ENCODE assay signal across 18 cellular contexts in the genomic region with DNA sequence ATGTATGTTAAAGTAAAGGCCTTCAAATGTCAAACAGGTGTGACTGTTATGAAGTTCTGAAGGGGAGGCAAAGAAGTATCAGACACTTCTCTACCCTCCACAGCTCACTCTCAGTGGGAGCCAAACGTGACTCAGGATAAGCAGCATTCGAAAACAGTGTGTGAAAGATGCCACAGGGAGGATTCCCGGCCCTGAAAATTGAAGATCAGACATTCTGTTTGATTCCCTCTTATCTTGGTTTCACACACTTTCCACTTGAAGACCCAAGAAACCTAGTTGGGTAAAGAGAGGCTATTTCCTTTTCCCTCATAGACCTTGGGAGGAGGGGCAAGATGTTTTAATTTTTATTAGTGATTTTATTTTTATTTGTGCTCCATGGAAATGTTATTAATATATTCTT.
DNase-seq lines count a peak whose midpoint lies in the region; ATAC-seq lines count a peak whose summit lies in the region.
"Had no signal": no experiment of that assay in that cellular context is flagged by ENCODE, and none has a peak within 500 bp of the region (broad histone marks: within the 10 kb centered on the region; RNA-seq: fewer than 3 reads in every experiment).

No MANE protein-coding gene starts in this region.

- H4K5ac ChIP-seq in mesendoderm (ENCODE audit: low read length): no peak overlapping the region

- H3K4ac ChIP-seq in mesendoderm (ENCODE audit: low read depth, low read length): no peak overlapping the region

- H3K4me3 ChIP-seq in mesendoderm (ENCODE audit: low read length) (no peak overlapping the region), MG63 (no peak overlapping the region)
- H3K4me3 ChIP-seq: A549 had no signal

- H2BK15ac ChIP-seq in mesendoderm (replicated peaks; ENCODE audit: low read depth): no peak overlapping the region

- ATAC-seq in T-helper 17 cell (no peak), HG03457 (IDR thresholded peaks at IDR 0.05; ENCODE audit: unreplicated experiment) (no peak), HG03378 (IDR thresholded peaks at IDR 0.05; ENCODE audit: unreplicated experiment) (no peak)
- ATAC-seq: A549 had no signal

- no peaks in the 10 kb centered on the region for H3K9me3 Mint-ChIP-seq in activated CD4-positive, alpha-beta T cell treated with anti-CD3 and anti-CD28 coated beads, Interleukin-2, amount 10 ng/mL, durations not matched to agents 24 days and 14 days

- DNase-seq in Daoy (ENCODE audit: low read depth) (peak; percentile 58), T-helper 17 cell (no peak), amniotic epithelial cell (ENCODE audit: low read depth) (peak; percentile 63), mesendoderm (peak; percentile 47), MG63 (no peak)
- DNase-seq in activated CD4-positive, alpha-beta T cell treated with anti-CD3 and anti-CD28 coated beads, Interleukin-2, amount 10 ng/mL, durations not matched to agents 24 days and 14 days: no peak
- DNase-seq: C1 segment of cervical spinal cord, GF-D8, GOT3, Kasumi-1, NCI-H1105, NCI-H187, NCI-H226, NCI-H524 treated with DMSO at 0.1 percent for 48 hours, SHP77 treated with DMSO at 0.1 percent for 48 hours had no signal

- H3K36me3 ChIP-seq in mesendoderm (ENCODE audit: control insufficient read depth, insufficient read depth, low read length): no peaks in the 10 kb centered on the region
- H3K36me3 ChIP-seq in MG63: no peaks in the 10 kb centered on the region

- no peaks in the 10 kb centered on the region for H3K9me3 ChIP-seq in T-helper 17 cell (ENCODE audit: control insufficient read depth, low read length, poor library complexity, severe bottlenecking)
- no peaks in the 10 kb centered on the region for H3K9me3 ChIP-seq in MG63
- H3K9me3 ChIP-seq: A549 had no signal

- no peak overlapping the region for H3K56ac ChIP-seq in mesendoderm (ENCODE audit: low read length)

- H2BK5ac ChIP-seq in mesendoderm (ENCODE audit: low read length): no peak overlapping the region

- peaks cover 5% of the 10 kb centered on the region for H3K4me1 ChIP-seq in mesendoderm (ENCODE audit: control insufficient read depth, low read depth, low read length)
- H3K4me1 ChIP-seq: A549 had no signal

- no peaks in the 10 kb centered on the region for H3K79me2 ChIP-seq in mesendoderm (ENCODE audit: control insufficient read depth, insufficient read depth, low read length)

- peak overlapping the region; percentile 6 for H3K27ac Mint-ChIP-seq in T-helper 17 cell
- H3K27ac Mint-ChIP-seq in activated CD4-positive, alpha-beta T cell treated with anti-CD3 and anti-CD28 coated beads, Interleukin-2, amount 10 ng/mL, durations not matched to agents 24 days and 14 days: no peak overlapping the region

- H3K36me3 Mint-ChIP-seq in T-helper 17 cell (ENCODE audit: low read depth): peaks cover 10% of the 10 kb centered on the region
- H3K36me3 Mint-ChIP-seq in activated CD4-positive, alpha-beta T cell treated with anti-CD3 and anti-CD28 coated beads, Interleukin-2, amount 10 ng/mL, durations not matched to agents 24 days and 14 days (ENCODE audit: low read depth): peaks cover 27% of the 10 kb centered on the region

- H3K27ac ChIP-seq in mesendoderm (ENCODE audit: low read depth, low read length): no peak overlapping the region
- H3K27ac ChIP-seq: A549 had no signal

- H3K27me3 ChIP-seq in mesendoderm (ENCODE audit: insufficient read depth, low read length, poor library complexity) (no peaks in the 10 kb centered on the region), MG63 (no peaks in the 10 kb centered on the region)

- intact Hi-C loops in activated CD4-positive, alpha-beta T cell treated with anti-CD3 and anti-CD28 coated beads, Interleukin-2, amount 10 ng/mL, durations not matched to agents 24 days and 14 days (cut with micrococcal nuclease): loop anchor here (2.0 to 5.0 kb wide), 2 partner anchors 17 to 40 kb away; no protein-coding TSS in a partner anchor

- H3K4me3 Mint-ChIP-seq in T-helper 17 cell: no peak overlapping the region
- no peak overlapping the region for H3K4me3 Mint-ChIP-seq in activated CD4-positive, alpha-beta T cell treated with anti-CD3 and anti-CD28 coated beads, Interleukin-2, amount 10 ng/mL, durations not matched to agents 24 days and 14 days

- no peak overlapping the region for H2BK120ac ChIP-seq in mesendoderm (ENCODE audit: low read depth, low read length)

- H3K18ac ChIP-seq in mesendoderm (ENCODE audit: low read length): no peak overlapping the region

- H3K4me1 Mint-ChIP-seq in T-helper 17 cell: peaks cover 22% of the 10 kb centered on the region
- H3K4me1 Mint-ChIP-seq in activated CD4-positive, alpha-beta T cell treated with anti-CD3 and anti-CD28 coated beads, Interleukin-2, amount 10 ng/mL, durations not matched to agents 24 days and 14 days: peaks cover 19% of the 10 kb centered on the region

- H3K4me2 ChIP-seq in mesendoderm (ENCODE audit: low read length): no peak overlapping the region
- H3K4me2 ChIP-seq: A549 had no signal

- no peak overlapping the region for H4K8ac ChIP-seq in mesendoderm (ENCODE audit: low read depth, low read length)

- H2AK5ac ChIP-seq in mesendoderm (ENCODE audit: low read length): no peak overlapping the region

- no peak overlapping the region for H3K9ac ChIP-seq in mesendoderm (ENCODE audit: low read length)

- no peak overlapping the region for H3K23ac ChIP-seq in mesendoderm (ENCODE audit: low read length)

- no peaks in the 10 kb centered on the region for H3K79me1 ChIP-seq in mesendoderm (ENCODE audit: low read length)

- H3K27me3 Mint-ChIP-seq in T-helper 17 cell: no peaks in the 10 kb centered on the region
- no peaks in the 10 kb centered on the region for H3K27me3 Mint-ChIP-seq in activated CD4-positive, alpha-beta T cell treated with anti-CD3 and anti-CD28 coated beads, Interleukin-2, amount 10 ng/mL, durations not matched to agents 24 days and 14 days

- no CpG with 5 or more reads among the region's 3 CpGs for WGBS in mesendoderm (ENCODE audit: extremely low coverage, insufficient coverage, low lambda C conversion rate)

Comparison
In these comparisons a context has a peak if more than half of its experiments do, and no peak if none do; other contexts are left out.
1. DNase-seq: peak in Daoy (single experiment), amniotic epithelial cell (single experiment) and mesendoderm (single experiment); none in T-helper 17 cell (0 of 3), MG63 (single experiment) and activated CD4-positive, alpha-beta T cell treated with anti-CD3 and anti-CD28 coated beads, Interleukin-2, amount 10 ng/mL, durations not matched to agents 24 days and 14 days (single experiment).